10 cellular contexts compared by ENCODE assay signal in the genomic region with DNA sequence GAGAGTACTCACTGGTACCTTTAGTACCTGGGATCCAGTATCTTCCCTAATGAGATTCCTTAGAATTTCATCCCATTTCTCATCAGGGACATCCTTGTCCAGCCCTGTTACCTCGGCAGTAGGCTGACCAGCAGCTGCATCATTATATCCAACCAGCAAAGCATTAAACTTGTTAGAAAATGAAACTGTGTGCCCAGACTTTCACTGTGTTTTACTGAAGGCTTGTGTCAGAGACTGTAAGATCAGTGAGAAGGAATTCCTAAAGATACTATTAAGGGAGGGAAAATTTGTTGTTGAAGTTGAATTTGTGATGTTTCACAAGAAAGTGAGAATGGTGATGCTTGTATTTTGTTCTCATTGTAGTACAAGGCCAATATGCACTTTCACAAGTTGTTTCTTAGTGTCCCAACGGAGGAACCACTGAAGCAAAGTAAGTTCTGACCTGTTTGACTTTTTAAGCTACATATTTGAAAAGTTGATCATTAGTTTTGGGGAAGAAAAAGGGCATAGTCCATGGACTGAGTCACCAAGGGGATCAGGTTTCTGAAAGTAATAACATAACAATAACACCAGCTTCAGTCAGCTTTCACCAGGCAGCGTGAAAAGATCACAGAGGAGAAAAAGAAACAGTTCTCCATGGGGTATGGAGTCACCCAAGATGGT. TPM values are rescaled to one million over a fixed set of nuclear protein-coding genes. Genes with fewer than 3 reads are reported as not detected.
DNase-seq lines count a peak whose midpoint lies in the region; ATAC-seq and TF ChIP-seq lines count a peak whose summit lies in the region.
"Had no signal": no experiment of that assay in that cellular context is flagged by ENCODE, and none has a peak within 500 bp of the region (broad histone marks: within the 10 kb centered on the region; RNA-seq: fewer than 3 reads in every experiment).

No MANE protein-coding gene starts in this region.

- TF ChIP-seq CTCF in retinal pigment epithelial cell (conservative IDR thresholded peaks at IDR 0.05; ENCODE audit: low read depth, low read length): no peak
- TF ChIP-seq CTCF in natural killer cell (IDR thresholded peaks at IDR 0.05): no peak

- H3K27me3 Mint-ChIP-seq in natural killer cell (ENCODE audit: low read depth in 2 of 2): no peaks in the 10 kb centered on the region
- H3K27me3 Mint-ChIP-seq: activated naive CD8-positive, alpha-beta T cell had no signal

- no peak overlapping the region for H3K4me3 ChIP-seq in retinal pigment epithelial cell (ENCODE audit: low read length)

- peak overlapping the region; percentile 80 for H3K27ac ChIP-seq in epithelial cell of prostate

- no peaks in the 10 kb centered on the region for H3K4me1 Mint-ChIP-seq in natural killer cell

- peak; percentile 82 for DNase-seq in ELR (ENCODE audit: low read depth)
- DNase-seq in M059J (ENCODE audit: low read depth): peak; percentile 80
- no peak for DNase-seq in epithelial cell of prostate (ENCODE audit: low read depth, low spot score)
- peak; percentile 46 for DNase-seq in retinal pigment epithelial cell (ENCODE audit: low read depth)
- DNase-seq in OCI-M1 (lab: John Stamatoyannopoulos, UW): no peak
- no peak for DNase-seq in cerebellar cortex (ENCODE audit: low spot score)
- DNase-seq in left colon: no peak
- DNase-seq in natural killer cell: no peak
- DNase-seq: activated CD4-positive, CD25-positive, alpha-beta regulatory T cell had no signal

- no peak overlapping the region for H3K4me3 Mint-ChIP-seq in natural killer cell
- H3K4me3 Mint-ChIP-seq: activated naive CD8-positive, alpha-beta T cell had no signal

- intact Hi-C loops in left colon (cut with DNase I, micrococcal nuclease) (no loop called here), natural killer cell (cut with micrococcal nuclease) (no loop called here)

- no peaks in the 10 kb centered on the region for H3K36me3 Mint-ChIP-seq in natural killer cell

- no peak overlapping the region for H3K27ac Mint-ChIP-seq in natural killer cell
- H3K27ac Mint-ChIP-seq: activated naive CD8-positive, alpha-beta T cell had no signal

- no peaks in the 10 kb centered on the region for H3K9me3 Mint-ChIP-seq in natural killer cell

- ATAC-seq in left colon (no peak), natural killer cell (no peak)

RNA-seq across cellular contexts. Expression of gene GRAMD2B, which starts 48.8 kb away (rescaled TPM):
- total RNA-seq in M059J (2014; rRNA removed; shearing (Covaris generic)): 26.7 and 27.9 TPM in 2 replicates
- total RNA-seq in left colon (10 to 100 TPM; 49.8 to 52.2 TPM), natural killer cell (10 to 100 TPM in 1 of 3 donors, 1 to 10 TPM in 2; 9.2 to 15.4 (median 10.0) TPM)

Comparison
In these comparisons a context has a peak if more than half of its experiments do, and no peak if none do; other contexts are left out.
1. DNase-seq: peak in ELR (single experiment), M059J (single experiment) and retinal pigment epithelial cell (single experiment); none in epithelial cell of prostate (single experiment), OCI-M1 (single experiment), cerebellar cortex (single experiment), left colon (0 of 2) and natural killer cell (single experiment).